ENCODE assay signal across 10 cellular contexts in the genomic region with DNA sequence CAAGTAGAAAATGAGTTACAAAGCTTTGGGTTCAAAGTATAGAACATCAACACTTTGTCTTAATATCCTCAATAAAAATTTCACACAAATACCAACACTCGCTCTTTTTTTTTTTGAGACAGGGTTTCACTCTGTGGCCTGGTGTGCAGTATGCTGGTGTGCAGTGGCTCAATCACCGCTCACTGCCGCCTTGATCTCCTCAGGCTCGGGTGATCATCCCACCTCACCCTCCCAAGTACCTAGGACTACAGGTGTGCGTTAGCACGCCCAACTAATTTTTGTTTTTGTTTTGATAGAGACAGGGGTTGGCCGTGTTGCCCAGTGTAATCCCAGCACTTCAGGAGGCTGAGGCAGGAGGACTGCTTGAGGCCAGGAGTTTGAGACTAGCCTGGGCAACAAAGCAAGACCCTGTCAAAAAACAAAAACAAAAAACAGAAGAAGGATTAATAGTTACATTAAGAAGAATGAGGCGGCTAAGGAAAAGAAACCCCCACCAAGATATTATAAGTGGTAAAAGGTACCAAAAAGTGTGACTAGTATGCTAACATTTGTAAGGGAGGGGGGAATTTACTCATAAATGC. TPM values are rescaled to one million over a fixed set of nuclear protein-coding genes. Genes with fewer than 3 reads are reported as not detected.
DNase-seq lines count a peak whose midpoint lies in the region; ATAC-seq and TF ChIP-seq lines count a peak whose summit lies in the region.
"Had no signal": no experiment of that assay in that cellular context is flagged by ENCODE, and none has a peak within 500 bp of the region (broad histone marks: within the 10 kb centered on the region; RNA-seq: fewer than 3 reads in every experiment).

No MANE protein-coding gene starts in this region.

- H2AFZ ChIP-seq in neuronal stem cell (ENCODE audit: low read length), result no peak overlapping the region

- no TSS peak for BruUV-seq in A673 (replicated peaks; lab: Mats Ljungman, UMichigan)

- H3K4me3 ChIP-seq in A673 (ENCODE audit: low read depth, low read length, poor library complexity, severe bottlenecking) (no peak overlapping the region), neuronal stem cell (ENCODE audit: low read length in 2 of 2) (no peak overlapping the region)
- H3K4me3 ChIP-seq: body of pancreas, left ventricle myocardium inferior had no signal

- peaks cover 88% of the 10 kb centered on the region for H3K4me1 Mint-ChIP-seq in activated naive CD4-positive, alpha-beta T cell treated with anti-CD3 and anti-CD28 coated beads, Interleukin-2, amount 50 U/mL, for 24 hours
- H3K4me1 Mint-ChIP-seq in activated CD4-positive, alpha-beta memory T cell treated with anti-CD3 and anti-CD28 coated beads, Interleukin-2, amount 10 ng/mL, durations not matched to agents 7 days and 5 days, result peaks cover 83% of the 10 kb centered on the region
- H3K4me1 Mint-ChIP-seq in naive B cell, result peaks cover 48 to 93% (median 74%) of the 10 kb centered on the region in 3 donors

- no peak overlapping the region for H2BK120ac ChIP-seq in neuronal stem cell (ENCODE audit: low read depth, low read length)

- H3K79me1 ChIP-seq in neuronal stem cell (ENCODE audit: low read depth, low read length), result peaks cover 3% of the 10 kb centered on the region

- peak; percentile 6 to 18 for ATAC-seq in naive B cell (ENCODE audit: low read depth in 2 of 2)
- ATAC-seq: body of pancreas had no signal

- peaks cover 9% of the 10 kb centered on the region for H3K36me3 ChIP-seq in A673 (ENCODE audit: insufficient read depth, low read length, poor library complexity, severe bottlenecking)
- peaks cover 0 to 6% of the 10 kb centered on the region in 2 donors for H3K36me3 ChIP-seq in neuronal stem cell (replicated peaks in 1 of 2; ENCODE audit: control insufficient read depth in 2 of 2, insufficient read depth in 2 of 2, low read length in 2 of 2)
- H3K36me3 ChIP-seq: left ventricle myocardium inferior had no signal

- H3K14ac ChIP-seq in neuronal stem cell (ENCODE audit: low read length), result no peak overlapping the region

- no peak for TF ChIP-seq POLR2A in erythroblast (IDR thresholded peaks at IDR 0.05; ENCODE audit: low read length)

- no peak overlapping the region for H2BK5ac ChIP-seq in neuronal stem cell (ENCODE audit: low read length)

- no peaks in the 10 kb centered on the region for H3K9me3 Mint-ChIP-seq in activated naive CD4-positive, alpha-beta T cell treated with anti-CD3 and anti-CD28 coated beads, Interleukin-2, amount 50 U/mL, for 24 hours
- no peaks in the 10 kb centered on the region for H3K9me3 Mint-ChIP-seq in activated CD4-positive, alpha-beta memory T cell treated with anti-CD3 and anti-CD28 coated beads, Interleukin-2, amount 10 ng/mL, durations not matched to agents 7 days and 5 days
- H3K9me3 Mint-ChIP-seq in naive B cell, result no peaks in the 10 kb centered on the region

- POLR2A ChIA-PET in activated CD4-positive, alpha-beta memory T cell treated with anti-CD3 and anti-CD28 coated beads, Interleukin-2, amount 10 ng/mL, durations not matched to agents 7 days and 5 days (lab: Charles Lee), result interaction anchor here (0.6 to 3.8 kb wide), 9 partner anchors 8 to 88 kb away, joined by 3 to 15 read pairs (median 4); partner anchors contain the start of gene FNBP1
- POLR2A ChIA-PET in A673 (lab: Charles Lee; ENCODE audit: low non-redundant PET), result no interaction called here

- H4K8ac ChIP-seq in neuronal stem cell (ENCODE audit: low read depth, low read length), result no peak overlapping the region

- H3K4me3 Mint-ChIP-seq in activated naive CD4-positive, alpha-beta T cell treated with anti-CD3 and anti-CD28 coated beads, Interleukin-2, amount 50 U/mL, for 24 hours, result peak overlapping the region; percentile 58
- no peak overlapping the region for H3K4me3 Mint-ChIP-seq in activated CD4-positive, alpha-beta memory T cell treated with anti-CD3 and anti-CD28 coated beads, Interleukin-2, amount 10 ng/mL, durations not matched to agents 7 days and 5 days
- H3K4me3 Mint-ChIP-seq in naive B cell, result peak overlapping the region; percentile 45 to 84 (median 68)

- H3K9me3 ChIP-seq in A673 (ENCODE audit: low read depth, low read length, poor library complexity, severe bottlenecking) (no peaks in the 10 kb centered on the region), neuronal stem cell (replicated peaks in 1 of 2; ENCODE audit: control insufficient read depth in 2 of 2, insufficient read depth in 1 of 2, low read depth in 1 of 2, low read length in 2 of 2) (no peaks in the 10 kb centered on the region)
- H3K9me3 ChIP-seq: body of pancreas had no signal

- H2BK15ac ChIP-seq in neuronal stem cell (ENCODE audit: low read length), result no peak overlapping the region

- CTCF ChIA-PET in activated CD4-positive, alpha-beta memory T cell treated with anti-CD3 and anti-CD28 coated beads, Interleukin-2, amount 10 ng/mL, durations not matched to agents 7 days and 5 days (lab: Charles Lee), result no interaction called here
- CTCF ChIA-PET in A673 (lab: Charles Lee), result no interaction called here

- H3K18ac ChIP-seq in neuronal stem cell (ENCODE audit: low read length), result no peak overlapping the region

- no peak overlapping the region for H3K4me2 ChIP-seq in neuronal stem cell (ENCODE audit: insufficient read depth, low read length, poor library complexity, severe bottlenecking)

- intact Hi-C loops in A673 (cut with micrococcal nuclease; ENCODE audit: unreplicated experiment), result no loop called here

- H3K27me3 Mint-ChIP-seq in activated naive CD4-positive, alpha-beta T cell treated with anti-CD3 and anti-CD28 coated beads, Interleukin-2, amount 50 U/mL, for 24 hours, result no peaks in the 10 kb centered on the region
- H3K27me3 Mint-ChIP-seq in activated CD4-positive, alpha-beta memory T cell treated with anti-CD3 and anti-CD28 coated beads, Interleukin-2, amount 10 ng/mL, durations not matched to agents 7 days and 5 days, result no peaks in the 10 kb centered on the region
- no peaks in the 10 kb centered on the region for H3K27me3 Mint-ChIP-seq in naive B cell

- H3K4ac ChIP-seq in neuronal stem cell (ENCODE audit: low read length), result no peak overlapping the region

- H3K23ac ChIP-seq in neuronal stem cell (ENCODE audit: low read depth, low read length, poor library complexity), result no peak overlapping the region

- no peak overlapping the region for H3K27ac ChIP-seq in A673 (ENCODE audit: low read depth, low read length, poor library complexity, severe bottlenecking)
- no peak overlapping the region for H3K27ac ChIP-seq in neuronal stem cell (replicated peaks; ENCODE audit: low read length)
- H3K27ac ChIP-seq: body of pancreas, left ventricle myocardium inferior had no signal

- peaks cover 14% of the 10 kb centered on the region for H3K36me3 Mint-ChIP-seq in activated naive CD4-positive, alpha-beta T cell treated with anti-CD3 and anti-CD28 coated beads, Interleukin-2, amount 50 U/mL, for 24 hours
- H3K36me3 Mint-ChIP-seq in activated CD4-positive, alpha-beta memory T cell treated with anti-CD3 and anti-CD28 coated beads, Interleukin-2, amount 10 ng/mL, durations not matched to agents 7 days and 5 days (ENCODE audit: low read depth), result peaks cover 42% of the 10 kb centered on the region
- peaks cover 0 to 5% of the 10 kb centered on the region in 2 donors for H3K36me3 Mint-ChIP-seq in naive B cell

- H3K27ac Mint-ChIP-seq in activated naive CD4-positive, alpha-beta T cell treated with anti-CD3 and anti-CD28 coated beads, Interleukin-2, amount 50 U/mL, for 24 hours, result peak overlapping the region; percentile 98
- H3K27ac Mint-ChIP-seq in activated CD4-positive, alpha-beta memory T cell treated with anti-CD3 and anti-CD28 coated beads, Interleukin-2, amount 10 ng/mL, durations not matched to agents 7 days and 5 days, result peak overlapping the region; percentile 53
- peak overlapping the region; percentile 95 to 100 (median 98) for H3K27ac Mint-ChIP-seq in naive B cell

- no peak overlapping the region for H2BK12ac ChIP-seq in neuronal stem cell (ENCODE audit: low read length)

- H2AK5ac ChIP-seq in neuronal stem cell (ENCODE audit: low read depth, low read length), result no peak overlapping the region

- no peaks in the 10 kb centered on the region for H3K27me3 ChIP-seq in A673 (replicated peaks; ENCODE audit: insufficient read depth, low read depth, low read length, poor library complexity)
- H3K27me3 ChIP-seq in neuronal stem cell (ENCODE audit: control insufficient read depth in 3 of 3, insufficient read depth in 3 of 3, low read depth in 1 of 3, low read length in 3 of 3), result no peaks in the 10 kb centered on the region
- H3K27me3 ChIP-seq: body of pancreas had no signal

- no peak for TF ChIP-seq CTCF in A673 (conservative IDR thresholded peaks at IDR 0.05; ENCODE audit: low read depth, low read length)

- no CpG with 5 or more reads among the region's 8 CpGs for WGBS in neuronal stem cell (ENCODE audit: extremely low coverage in 2 of 2, insufficient read length in 2 of 2, insufficient replicate concordance in 1 of 2), 2 donors

- H3K4me1 ChIP-seq in A673 (ENCODE audit: insufficient read depth, low read length, poor library complexity, severe bottlenecking) (peaks cover 18% of the 10 kb centered on the region), neuronal stem cell (ENCODE audit: control insufficient read depth in 2 of 2, insufficient read depth in 1 of 2, low read depth in 1 of 2, low read length in 2 of 2) (no peaks in the 10 kb centered on the region)

- no peak overlapping the region for H4K91ac ChIP-seq in neuronal stem cell (ENCODE audit: low read depth, low read length, poor library complexity)

- DNase-seq in activated naive CD4-positive, alpha-beta T cell treated with Interleukin-2 at 50 U/mL for 16 hours, result no peak
- DNase-seq in activated CD4-positive, alpha-beta memory T cell treated with anti-CD3 and anti-CD28 coated beads, Interleukin-2, amount 10 ng/mL, durations not matched to agents 7 days and 5 days, result no peak
- DNase-seq in naive B cell, result no peak
- no peak for DNase-seq in erythroblast (lab: John Stamatoyannopoulos, UW)
- no peak for DNase-seq in A673 (ENCODE audit: low spot score)
- DNase-seq in NAMALWA (ENCODE audit: low spot score), result no peak
- no peak for DNase-seq in neuronal stem cell (ENCODE audit: low spot score)
- DNase-seq: body of pancreas, left ventricle myocardium inferior had no signal

- H3K9ac ChIP-seq in neuronal stem cell (ENCODE audit: low read depth, low read length, poor library complexity), result no peak overlapping the region

RNA-seq across cellular contexts. Expression of gene FNBP1, which starts 20.3 kb away (rescaled TPM):
- total RNA-seq in activated CD4-positive, alpha-beta memory T cell treated with anti-CD3 and anti-CD28 coated beads, Interleukin-2, amount 10 ng/mL, durations not matched to agents 7 days and 5 days, result 100 to 1,000 TPM; 208 to 213 TPM
- 100 to 1,000 TPM; 103 to 178 (median 154) TPM for polyA plus RNA-seq in naive B cell (ENCODE audit: low read depth in 6 of 6)
- 200 and 215 TPM in 2 replicates for total RNA-seq in A673 (2021)
- polyA plus RNA-seq in neuronal stem cell (2013, experiment 1 of 2), result 33.7 TPM
- 34.7 TPM for polyA plus RNA-seq in neuronal stem cell (2013, experiment 2 of 2)

RNA-seq across cellular contexts. Expression of gene GPR107, which starts 31.1 kb away (rescaled TPM):
- 10 to 100 TPM; 25.1 to 26.3 TPM for total RNA-seq in activated CD4-positive, alpha-beta memory T cell treated with anti-CD3 and anti-CD28 coated beads, Interleukin-2, amount 10 ng/mL, durations not matched to agents 7 days and 5 days
- 1 to 10 TPM in 5 of 6 donors, under 1 TPM in 1; 0.27 to 4.4 (median 3.4) TPM for polyA plus RNA-seq in naive B cell (ENCODE audit: low read depth in 6 of 6)
- 47.1 and 50.9 TPM in 2 replicates for total RNA-seq in A673 (2021)
- polyA plus RNA-seq in neuronal stem cell (2013, experiment 1 of 2), result 24.1 TPM
- 24.2 TPM for polyA plus RNA-seq in neuronal stem cell (2013, experiment 2 of 2)
